24 cellular contexts compared by ENCODE assay signal in genomic region chr15:74044267-74045110, GRCh38. TPM values are rescaled to one million over a fixed set of nuclear protein-coding genes. Genes with fewer than 3 reads are reported as not detected.
DNase-seq lines count a peak whose midpoint lies in the region; ATAC-seq, FAIRE-seq and TF ChIP-seq lines count a peak whose summit lies in the region.
"Had no signal": no experiment of that assay in that cellular context is flagged by ENCODE, and none has a peak within 500 bp of the region (broad histone marks: within the 10 kb centered on the region; RNA-seq: fewer than 3 reads in every experiment).

No MANE protein-coding gene starts in this region.

- no peaks in the 10 kb centered on the region for H3K9me1 ChIP-seq in K562 (ENCODE audit: control insufficient read depth, insufficient read depth, low read length)

- H3K27ac Mint-ChIP-seq in CD8-positive, alpha-beta T cell: no peak overlapping the region
- no peak overlapping the region for H3K27ac Mint-ChIP-seq in natural killer cell
- H3K27ac Mint-ChIP-seq: activated B cell treated with CpG ODN at 0.5 μM for 24 hours; activated CD4-positive, alpha-beta memory T cell treated with anti-CD3 and anti-CD28 coated beads, Interleukin-2, amount 10 ng/mL, durations not matched to agents 7 days and 5 days; neural progenitor cell had no signal

- TF ChIP-seq POLR2A in K562 (conservative IDR thresholded peaks at IDR 0.05): no peak
- TF ChIP-seq POLR2A in ovary (IDR thresholded peaks at IDR 0.05): no peak
- TF ChIP-seq POLR2A in tibial nerve (IDR thresholded peaks at IDR 0.05): no peak

- H4K20me1 ChIP-seq in K562 (replicated peaks; ENCODE audit: control insufficient read depth, insufficient read depth, low read length): peaks cover 21% of the 10 kb centered on the region

- DNase-seq in K562 (ENCODE audit: extremely low read depth in 1 of 4, low spot score in 3 of 4): peak in 1 of 4 experiments; percentile 3
- DNase-seq in left cardiac atrium: peak; percentile 67
- DNase-seq in ovary: peak in 4 of 5 donors; percentile 48 to 68 (median 54)
- DNase-seq in tibial nerve (ENCODE audit: low spot score in 2 of 2): peak; percentile 26 to 46
- DNase-seq in CD8-positive, alpha-beta T cell: no peak
- DNase-seq in H7: no peak
- no peak for DNase-seq in natural killer cell
- DNase-seq in GM13977 (ENCODE audit: low spot score): no peak
- DNase-seq: activated B cell treated with CpG ODN at 0.5 μM for 24 hours; activated CD4-positive, alpha-beta memory T cell treated with anti-CD3 and anti-CD28 coated beads, Interleukin-2, amount 10 ng/mL, durations not matched to agents 7 days and 5 days; amygdala; DMS153; GDM1; hippocampal formation; MG63; NCI-H1694 had no signal

- BruUV-seq in K562 (replicated peaks; lab: Mats Ljungman, UMichigan): no TSS peak

- H3K79me2 ChIP-seq in K562 (ENCODE audit: control insufficient read depth, insufficient read depth, low read length): no peaks in the 10 kb centered on the region

- H3K36me3 ChIP-seq in K562 (ENCODE audit: control insufficient read depth, insufficient read depth, low read length) (no peaks in the 10 kb centered on the region), ovary (no peaks in the 10 kb centered on the region), tibial nerve (peaks cover 0 to 48% (median 0%) of the 10 kb centered on the region in 3 donors), H7 (replicated peaks; ENCODE audit: control insufficient read depth, insufficient read depth, low read length) (no peaks in the 10 kb centered on the region)
- H3K36me3 ChIP-seq in CD8-positive, alpha-beta T cell (ENCODE audit: insufficient read depth, low read length): peaks cover 5% of the 10 kb centered on the region
- H3K36me3 ChIP-seq: neural progenitor cell had no signal

- no peak for FAIRE-seq in K562 (lab: Jason Lieb, UNC)
- FAIRE-seq: keratinocyte had no signal

- H3K9me3 Mint-ChIP-seq in CD8-positive, alpha-beta T cell: no peaks in the 10 kb centered on the region
- no peaks in the 10 kb centered on the region for H3K9me3 Mint-ChIP-seq in natural killer cell
- H3K9me3 Mint-ChIP-seq: activated B cell treated with CpG ODN at 0.5 μM for 24 hours; activated CD4-positive, alpha-beta memory T cell treated with anti-CD3 and anti-CD28 coated beads, Interleukin-2, amount 10 ng/mL, durations not matched to agents 7 days and 5 days; CD14-positive monocyte; neural progenitor cell; stimulated activated effector memory CD8-positive, alpha-beta T cell treated with anti-CD3 and anti-CD28 coated beads, Interleukin-12 subunit alpha, Interleukin-12 subunit beta, amount 100 ng/mL, for 72 hours had no signal

- intact Hi-C loops in K562 (cut with micrococcal nuclease): no loop called here
- intact Hi-C loops in left cardiac atrium (cut with DNase I): no loop called here
- intact Hi-C loops in ovary (cut with DNase I): loop anchor here in 2 of 4 donors (5.0 to 10.0 kb wide), 2 partner anchors 70 to 278 kb away; no protein-coding TSS in a partner anchor
- intact Hi-C loops in CD8-positive, alpha-beta T cell (cut with DNase I, micrococcal nuclease): loop anchor here in 1 of 2 experiments (5.0 kb wide), 1 partner anchor 52 kb away; the partner anchor contains the start of genes PML and STOML1
- intact Hi-C loops in natural killer cell (cut with micrococcal nuclease): no loop called here

- TF ChIP-seq EP300 in K562 (IDR thresholded peaks at IDR 0.05; ENCODE audit: low read length) (no peak), ovary (IDR thresholded peaks at IDR 0.05) (no peak), tibial nerve (IDR thresholded peaks at IDR 0.05) (peak in 1 of 2 donors; percentile 14)

- H3K4me1 ChIP-seq in K562 (replicated peaks in 1 of 2; ENCODE audit: control insufficient read depth in 2 of 2, insufficient read depth in 2 of 2, low read length in 2 of 2) (peaks cover 0 to 9% of the 10 kb centered on the region in 2 experiments; a peak in 3 of 5 replicates), ovary (ENCODE audit: insufficient read depth) (peaks cover 10% of the 10 kb centered on the region), tibial nerve (peaks cover 0 to 80% (median 30%) of the 10 kb centered on the region in 4 donors)
- H3K4me1 ChIP-seq in CD8-positive, alpha-beta T cell (ENCODE audit: insufficient read depth, low read length): peaks cover 10% of the 10 kb centered on the region

- POLR2A ChIA-PET in K562 (lab: Yijun Ruan, JAX): interaction anchor here (1.2 kb wide), 1 partner anchor 10 kb away, joined by 4 read pairs; no protein-coding TSS in a partner anchor
- POLR2A ChIA-PET in CD8-positive, alpha-beta T cell (lab: Charles Lee): interaction anchor here (1.4 kb wide), 1 partner anchor 49 kb away, joined by 3 read pairs; no protein-coding TSS in a partner anchor

- H3K27ac ChIP-seq in K562 (ENCODE audit: extremely low read depth, low read depth, low read length): no peak overlapping the region
- peak overlapping the region in 1 of 2 donors; percentile 45 for H3K27ac ChIP-seq in ovary
- peak overlapping the region in 3 of 4 donors; percentile 58 to 81 (median 79) for H3K27ac ChIP-seq in tibial nerve
- no peak overlapping the region for H3K27ac ChIP-seq in CD8-positive, alpha-beta T cell (ENCODE audit: low read depth, low read length)
- H3K27ac ChIP-seq: HL-60, neural progenitor cell, SK-N-MC had no signal

- H3K36me3 Mint-ChIP-seq in CD8-positive, alpha-beta T cell: peaks cover 26% of the 10 kb centered on the region
- no peaks in the 10 kb centered on the region for H3K36me3 Mint-ChIP-seq in natural killer cell
- H3K36me3 Mint-ChIP-seq: neural progenitor cell; stimulated activated effector memory CD8-positive, alpha-beta T cell treated with anti-CD3 and anti-CD28 coated beads, Interleukin-12 subunit alpha, Interleukin-12 subunit beta, amount 100 ng/mL, for 72 hours had no signal

- WGBS in K562 (ENCODE audit: insufficient coverage, low coverage, missing lambda C conversion rate): 36% methylated on average over 25 of the region's 31 CpGs
- WGBS in ovary, 3 donors: 67 to 76% (median 76%) methylated on average over 29 to 31 of the region's 31 CpGs
- 71 to 80% methylated on average over 20 to 31 of the region's 31 CpGs for WGBS in tibial nerve, 2 donors

- TF ChIP-seq CTCF in K562 (IDR thresholded peaks at IDR 0.05 in 2 of 3, conservative IDR thresholded peaks at IDR 0.05 in 1 of 3; ENCODE audit: insufficient read depth in 2 of 3, low read depth in 1 of 3, low read length in 3 of 3): no peak
- no peak for TF ChIP-seq CTCF in ovary (IDR thresholded peaks at IDR 0.05)
- TF ChIP-seq CTCF in tibial nerve (IDR thresholded peaks at IDR 0.05): no peak
- TF ChIP-seq CTCF in CD8-positive, alpha-beta T cell (IDR thresholded peaks at IDR 0.05): no peak
- TF ChIP-seq CTCF in natural killer cell (IDR thresholded peaks at IDR 0.05): no peak
- no peak for TF ChIP-seq CTCF in GM13977 (IDR thresholded peaks at IDR 0.05; ENCODE audit: extremely low read depth, insufficient read depth, missing control alignments)

- H3K4me3 ChIP-seq in K562: no peak overlapping the region
- H3K4me3 ChIP-seq in ovary: no peak overlapping the region
- H3K4me3 ChIP-seq in tibial nerve: no peak overlapping the region
- no peak overlapping the region for H3K4me3 ChIP-seq in CD8-positive, alpha-beta T cell (ENCODE audit: low read depth, low read length)
- H3K4me3 ChIP-seq in H7 (ENCODE audit: insufficient read depth, low read depth, low read length): no peak overlapping the region
- H3K4me3 ChIP-seq: MG63, neural progenitor cell, SK-N-MC had no signal

- CTCF ChIA-PET in K562 (lab: Yijun Ruan, JAX; ENCODE audit: low intra/inter-chr PET ratio): no interaction called here
- CTCF ChIA-PET in CD8-positive, alpha-beta T cell (lab: Charles Lee): interaction anchor here (1.2 to 1.6 kb wide), 5 partner anchors 8 to 93 kb away, joined by 4 to 8 read pairs (median 6); no protein-coding TSS in a partner anchor

- no peaks in the 10 kb centered on the region for H3K9me3 ChIP-seq in K562 (replicated peaks; ENCODE audit: control insufficient read depth, insufficient read depth, low read depth, low read length)
- H3K9me3 ChIP-seq in ovary: no peaks in the 10 kb centered on the region
- no peaks in the 10 kb centered on the region for H3K9me3 ChIP-seq in tibial nerve
- H3K9me3 ChIP-seq in CD8-positive, alpha-beta T cell (ENCODE audit: low read length): no peaks in the 10 kb centered on the region
- H3K9me3 ChIP-seq: MG63 had no signal

- H2AFZ ChIP-seq in K562 (ENCODE audit: low read depth, low read length): no peak overlapping the region
- H2AFZ ChIP-seq: neural progenitor cell had no signal

- H3K4me1 Mint-ChIP-seq in CD8-positive, alpha-beta T cell (ENCODE audit: low read depth): peaks cover 10% of the 10 kb centered on the region
- peaks cover 10 to 14% of the 10 kb centered on the region in 2 donors for H3K4me1 Mint-ChIP-seq in natural killer cell

- H3K27me3 ChIP-seq in K562 (ENCODE audit: control insufficient read depth in 2 of 2, insufficient read depth in 2 of 2, low read length in 2 of 2): peaks cover 0 to 29% of the 10 kb centered on the region in 2 experiments; a peak in 3 of 5 replicates
- no peaks in the 10 kb centered on the region for H3K27me3 ChIP-seq in ovary
- H3K27me3 ChIP-seq in tibial nerve: no peaks in the 10 kb centered on the region
- H3K27me3 ChIP-seq in CD8-positive, alpha-beta T cell (ENCODE audit: insufficient read depth, low read length): no peaks in the 10 kb centered on the region
- no peaks in the 10 kb centered on the region for H3K27me3 ChIP-seq in H7 (ENCODE audit: control insufficient read depth, insufficient read depth, low read length)
- H3K27me3 ChIP-seq: MG63, neural progenitor cell had no signal

- no peak overlapping the region for H3K4me2 ChIP-seq in K562 (ENCODE audit: insufficient read depth, low read length)
- H3K4me2 ChIP-seq: neural progenitor cell had no signal

- in situ Hi-C loops in K562 (cut with MboI): no loop called here
- in situ Hi-C loops in GM13977 (cut with MboI; ENCODE audit: low pct_unique_long_range_greater_than_20kb, low sequenced_read_pairs, unreplicated experiment): no loop called here

- TF ChIP-seq RAD21 in K562 (CRISPR knock-in tag; conservative IDR thresholded peaks at IDR 0.05 in 1 of 2, IDR thresholded peaks at IDR 0.05 in 1 of 2): no peak

- no peak overlapping the region for H3K9ac ChIP-seq in K562 (ENCODE audit: insufficient read depth in 1 of 2, low read depth in 2 of 2, low read length in 2 of 2)
- H3K9ac ChIP-seq: neural progenitor cell had no signal

- no peak overlapping the region for H3K4me3 Mint-ChIP-seq in CD8-positive, alpha-beta T cell
- H3K4me3 Mint-ChIP-seq in natural killer cell: no peak overlapping the region
- H3K4me3 Mint-ChIP-seq: activated B cell treated with CpG ODN at 0.5 μM for 24 hours; activated CD4-positive, alpha-beta memory T cell treated with anti-CD3 and anti-CD28 coated beads, Interleukin-2, amount 10 ng/mL, durations not matched to agents 7 days and 5 days; CD14-positive monocyte; neural progenitor cell; stimulated activated effector memory CD8-positive, alpha-beta T cell treated with anti-CD3 and anti-CD28 coated beads, Interleukin-12 subunit alpha, Interleukin-12 subunit beta, amount 100 ng/mL, for 72 hours had no signal

- no peaks in the 10 kb centered on the region for H3K27me3 Mint-ChIP-seq in CD8-positive, alpha-beta T cell (ENCODE audit: low read depth)
- H3K27me3 Mint-ChIP-seq in natural killer cell (ENCODE audit: low read depth in 2 of 2): no peaks in the 10 kb centered on the region
- H3K27me3 Mint-ChIP-seq: activated B cell treated with CpG ODN at 0.5 μM for 24 hours; activated CD4-positive, alpha-beta memory T cell treated with anti-CD3 and anti-CD28 coated beads, Interleukin-2, amount 10 ng/mL, durations not matched to agents 7 days and 5 days had no signal

- ATAC-seq in K562: peak; percentile 21; the same call in 1 of the 3 replicates
- peak; percentile 40 to 73 for ATAC-seq in left cardiac atrium
- no peak for ATAC-seq in CD8-positive, alpha-beta T cell
- ATAC-seq in natural killer cell: no peak
- ATAC-seq: HCT116; stimulated activated effector memory CD8-positive, alpha-beta T cell treated with anti-CD3 and anti-CD28 coated beads, Interleukin-12 subunit alpha, Interleukin-12 subunit beta, amount 100 ng/mL, for 72 hours had no signal

RNA-seq across cellular contexts. Expression of gene GOLGA6A, which starts 37.9 kb away (rescaled TPM):
- total RNA-seq in K562 (2011; cell fraction: chromatin; rRNA removed; ENCODE audit: low replicate concordance): not detected in 2 replicates
- total RNA-seq in K562 (2011; cell fraction: nucleolus; rRNA removed): not detected in 2 replicates
- not detected in 2 replicates for total RNA-seq in K562 (2011; cell fraction: nucleoplasm; rRNA removed)
- total RNA-seq in K562 (2014; rRNA removed): not detected in 2 replicates
- not detected in 2 replicates for total RNA-seq in K562 (2014; rRNA removed; fragmentation: Illumina TruSeq; extraction: Trizol)
- total RNA-seq in K562 (2015; rRNA removed; fragmentation: Illumina TruSeq; extraction: Trizol): not detected in 2 replicates
- total RNA-seq in K562 (2021): not detected in 2 replicates
- not detected in 2 replicates for polyA plus RNA-seq in K562 (2011; rRNA removed)
- polyA plus RNA-seq in K562 (2011; cell fraction: cytosol; rRNA removed): not detected in 2 replicates
- polyA plus RNA-seq in K562 (2011; cell fraction: nucleus; rRNA removed): not detected in 2 replicates
- not detected in 2 replicates for polyA plus RNA-seq in K562 (2012)
- not detected in 2 replicates for polyA plus RNA-seq in K562 (2014; fragmentation: Illumina TruSeq; extraction: Trizol)
- not detected for polyA plus RNA-seq in K562 (2014; fragmentation: Nextera tagmentation; extraction: Ambion mirVana)
- not detected in 2 replicates for polyA plus RNA-seq in K562 (2014; rRNA removed)
- not detected in 2 replicates for polyA minus RNA-seq in K562 (2011; rRNA and poly(A)+ RNA removed)
- polyA minus RNA-seq in K562 (2011; cell fraction: cytosol; rRNA and poly(A)+ RNA removed): not detected in 2 replicates
- polyA minus RNA-seq in K562 (2011; cell fraction: nucleus; rRNA and poly(A)+ RNA removed): not detected in 2 replicates
- total RNA-seq in left cardiac atrium: not detected
- under 1 TPM in 2 of 7 donors, not detected in 5; 0.37 to 0.48 TPM for total RNA-seq in ovary
- polyA plus RNA-seq in ovary: under 1 TPM in 1 of 2 donors, not detected in 1; 0.04 TPM
- under 1 TPM in 2 of 4 donors, not detected in 2; 0.20 to 0.87 TPM for total RNA-seq in tibial nerve
- not detected for total RNA-seq in CD8-positive, alpha-beta T cell
- 2.2 and 4.7 TPM in 2 replicates for total RNA-seq in H7 (2014; rRNA removed; shearing (Covaris generic))
- under 1 TPM in 2 of 3 donors, not detected in 1; 0.16 to 0.82 TPM for total RNA-seq in natural killer cell
- total RNA-seq: activated B cell treated with CpG ODN at 0.5 μM for 24 hours; activated CD4-positive, alpha-beta memory T cell treated with anti-CD3 and anti-CD28 coated beads, Interleukin-2, amount 10 ng/mL, durations not matched to agents 7 days and 5 days had no signal
- polyA plus RNA-seq: AG04450, CD14-positive monocyte, keratinocyte had no signal

RNA-seq across cellular contexts. Expression of gene PML, which starts 50.0 kb away (rescaled TPM):
- total RNA-seq in K562 (2011; cell fraction: chromatin; rRNA removed; ENCODE audit: low replicate concordance): 30.2 and 56.1 TPM in 2 replicates
- 36.8 and 39.2 TPM in 2 replicates for total RNA-seq in K562 (2011; cell fraction: nucleolus; rRNA removed)
- total RNA-seq in K562 (2011; cell fraction: nucleoplasm; rRNA removed): 35.0 and 53.2 TPM in 2 replicates
- 14.4 and 20.2 TPM in 2 replicates for total RNA-seq in K562 (2014; rRNA removed)
- 6.0 and 6.6 TPM in 2 replicates for total RNA-seq in K562 (2014; rRNA removed; fragmentation: Illumina TruSeq; extraction: Trizol)
- total RNA-seq in K562 (2015; rRNA removed; fragmentation: Illumina TruSeq; extraction: Trizol): 9.7 and 10.1 TPM in 2 replicates
- 44.4 and 50.7 TPM in 2 replicates for total RNA-seq in K562 (2021)
- polyA plus RNA-seq in K562 (2011; rRNA removed): 6.6 and 11.3 TPM in 2 replicates
- 10.6 and 17.0 TPM in 2 replicates for polyA plus RNA-seq in K562 (2011; cell fraction: cytosol; rRNA removed)
- polyA plus RNA-seq in K562 (2011; cell fraction: nucleus; rRNA removed): 22.7 and 36.6 TPM in 2 replicates
- polyA plus RNA-seq in K562 (2012): 33.2 and 45.0 TPM in 2 replicates
- polyA plus RNA-seq in K562 (2014; fragmentation: Illumina TruSeq; extraction: Trizol): 20.7 and 28.3 TPM in 2 replicates
- polyA plus RNA-seq in K562 (2014; fragmentation: Nextera tagmentation; extraction: Ambion mirVana): 1 to 10 TPM; 5.0 to 5.4 TPM
- 14.0 and 16.2 TPM in 2 replicates for polyA plus RNA-seq in K562 (2014; rRNA removed)
- 8.2 and 9.8 TPM in 2 replicates for polyA minus RNA-seq in K562 (2011; rRNA and poly(A)+ RNA removed)
- 31.2 and 50.2 TPM in 2 replicates for polyA minus RNA-seq in K562 (2011; cell fraction: cytosol; rRNA and poly(A)+ RNA removed)
- 12.3 and 12.9 TPM in 2 replicates for polyA minus RNA-seq in K562 (2011; cell fraction: nucleus; rRNA and poly(A)+ RNA removed)
- 10 to 100 TPM; 23.4 to 38.7 TPM for total RNA-seq in left cardiac atrium
- total RNA-seq in ovary: 10 to 100 TPM; 37.4 to 60.8 (median 51.7) TPM
- 10 to 100 TPM; 20.7 to 26.0 TPM for polyA plus RNA-seq in ovary
- 100 to 1,000 TPM in 2 of 4 donors, 10 to 100 TPM in 2; 69.3 to 159 (median 89.4) TPM for total RNA-seq in tibial nerve
- total RNA-seq in CD8-positive, alpha-beta T cell: 10 to 100 TPM; 29.2 to 29.6 TPM
- total RNA-seq in H7 (2014; rRNA removed; shearing (Covaris generic)): 23.2 and 24.9 TPM in 2 replicates
- 10 to 100 TPM; 65.8 to 68.7 (median 67.6) TPM for total RNA-seq in natural killer cell

RNA-seq across cellular contexts. Expression of gene STOML1, which starts 52.4 kb away (rescaled TPM):
- total RNA-seq in K562 (2011; cell fraction: chromatin; rRNA removed; ENCODE audit: low replicate concordance): 10.7 and 18.8 TPM in 2 replicates
- 18.3 and 19.3 TPM in 2 replicates for total RNA-seq in K562 (2011; cell fraction: nucleolus; rRNA removed)
- total RNA-seq in K562 (2011; cell fraction: nucleoplasm; rRNA removed): 14.7 and 18.3 TPM in 2 replicates
- total RNA-seq in K562 (2014; rRNA removed) (9.7 and 9.9 TPM in 2 replicates), K562 (2014; rRNA removed; fragmentation: Illumina TruSeq; extraction: Trizol) (1.2 and 2.1 TPM in 2 replicates), K562 (2015; rRNA removed; fragmentation: Illumina TruSeq; extraction: Trizol) (4.6 and 5.3 TPM in 2 replicates), K562 (2021) (9.6 and 10.3 TPM in 2 replicates), left cardiac atrium (10 to 100 TPM; 20.3 to 21.1 TPM), ovary (10 to 100 TPM in 5 of 7 donors, 1 to 10 TPM in 2; 6.0 to 22.9 (median 13.3) TPM), tibial nerve (10 to 100 TPM; 16.6 to 29.1 (median 21.5) TPM), natural killer cell (1 to 10 TPM; 5.6 to 8.2 (median 7.0) TPM)
- polyA plus RNA-seq in K562 (2011; rRNA removed) (4.9 and 7.1 TPM in 2 replicates), K562 (2014; fragmentation: Illumina TruSeq; extraction: Trizol) (3.5 and 5.2 TPM in 2 replicates), K562 (2014; fragmentation: Nextera tagmentation; extraction: Ambion mirVana) (under 1 TPM; 0.25 to 0.53 TPM), K562 (2014; rRNA removed) (6.9 and 8.9 TPM in 2 replicates), ovary (10 to 100 TPM in 1 of 2 donors, 1 to 10 TPM in 1; 2.1 to 12.1 TPM)
- 8.1 and 16.7 TPM in 2 replicates for polyA plus RNA-seq in K562 (2011; cell fraction: cytosol; rRNA removed)
- 14.1 and 18.4 TPM in 2 replicates for polyA plus RNA-seq in K562 (2011; cell fraction: nucleus; rRNA removed)
- polyA plus RNA-seq in K562 (2012): 5.9 and 11.3 TPM in 2 replicates
- 2.9 and 3.5 TPM in 2 replicates for polyA minus RNA-seq in K562 (2011; rRNA and poly(A)+ RNA removed)
- polyA minus RNA-seq in K562 (2011; cell fraction: cytosol; rRNA and poly(A)+ RNA removed): 2.7 and 5.1 TPM in 2 replicates
- 5.9 and 7.2 TPM in 2 replicates for polyA minus RNA-seq in K562 (2011; cell fraction: nucleus; rRNA and poly(A)+ RNA removed)
- 1 to 10 TPM; 2.5 to 4.8 TPM for total RNA-seq in CD8-positive, alpha-beta T cell
- total RNA-seq in H7 (2014; rRNA removed; shearing (Covaris generic)): 10.5 and 13.6 TPM in 2 replicates

Comparison
In these comparisons a context has a peak if more than half of its experiments do, and no peak if none do; other contexts are left out.
1. ATAC-seq: peak in K562 (single experiment) and left cardiac atrium (2 of 2); none in CD8-positive, alpha-beta T cell (single experiment) and natural killer cell (0 of 3).
2. DNase-seq: peak in left cardiac atrium (single experiment), ovary (4 of 5) and tibial nerve (2 of 2); none in CD8-positive, alpha-beta T cell (0 of 7), H7 (single experiment), natural killer cell (single experiment) and GM13977 (single experiment).
3. H3K27ac ChIP-seq: peak in tibial nerve (3 of 4); none in K562 (single experiment) and CD8-positive, alpha-beta T cell (single experiment).